Comparison of ENCODE assay signal across 16 cellular contexts in the genomic region with DNA sequence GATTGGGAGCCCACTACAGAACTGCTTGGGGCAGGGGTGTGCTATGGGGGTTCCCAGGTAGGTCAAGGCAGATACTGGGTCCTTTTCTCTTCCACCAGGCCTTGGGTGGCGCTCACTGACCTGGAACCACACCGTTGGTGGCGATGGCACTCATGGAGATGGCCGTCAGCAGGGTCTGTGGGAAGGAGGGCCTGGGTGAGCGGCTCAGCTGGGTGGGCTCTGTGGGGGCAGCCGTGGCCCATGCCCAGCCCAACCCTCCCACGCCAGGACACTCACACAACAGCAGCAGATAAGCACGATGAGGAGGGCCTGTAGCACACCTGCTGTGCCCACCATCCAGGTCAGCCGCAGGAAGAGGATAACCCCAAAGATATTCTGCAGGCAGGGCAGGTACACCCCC. TPM values are rescaled to one million over a fixed set of nuclear protein-coding genes. Genes with fewer than 3 reads are reported as not detected.
DNase-seq lines count a peak whose midpoint lies in the region; ATAC-seq and TF ChIP-seq lines count a peak whose summit lies in the region.
"Had no signal": no experiment of that assay in that cellular context is flagged by ENCODE, and none has a peak within 500 bp of the region (broad histone marks: within the 10 kb centered on the region; RNA-seq: fewer than 3 reads in every experiment).

No MANE protein-coding gene starts in this region.

- H3K36me3 ChIP-seq in HEK293 (ENCODE audit: control insufficient read depth in 2 of 2, insufficient read depth in 1 of 2, low read length in 2 of 2) (peaks cover 9 to 78% of the 10 kb centered on the region in 2 experiments; a peak in 2 of 3 replicates), esophagus muscularis mucosa (peaks cover 52 to 100% (median 92%) of the 10 kb centered on the region in 4 donors), subcutaneous abdominal adipose tissue (ENCODE audit: control insufficient read depth in 5 of 5, insufficient read depth in 5 of 5, low read length in 5 of 5) (peaks cover 0 to 87% (median 78%) of the 10 kb centered on the region in 5 donors)

- TF ChIP-seq CTCF in AG04450 (IDR thresholded peaks at IDR 0.05; ENCODE audit: low read depth, low read length) (no peak), HEK293 (tag by site-specific recombination; IDR thresholded peaks at IDR 0.05) (no peak), esophagus muscularis mucosa (IDR thresholded peaks at IDR 0.05) (no peak)

- H3K4me1 ChIP-seq in HEK293 (ENCODE audit: control insufficient read depth, insufficient read depth, low read length) (no peaks in the 10 kb centered on the region), esophagus muscularis mucosa (peaks cover 44 to 56% (median 55%) of the 10 kb centered on the region in 4 donors), subcutaneous abdominal adipose tissue (ENCODE audit: control insufficient read depth in 5 of 5, insufficient read depth in 5 of 5, low read length in 5 of 5) (peaks cover 9 to 43% (median 33%) of the 10 kb centered on the region in 5 donors)
- H3K4me1 ChIP-seq: A549 had no signal

- POLR2A ChIA-PET in AG04450 (lab: Yijun Ruan, JAX) (no interaction called here), HEK293 (lab: Yijun Ruan, JAX) (no interaction called here)

- DNase-seq in AG04450 (ENCODE audit: low read depth, low spot score) = no peak
- DNase-seq in esophagus muscularis mucosa (ENCODE audit: extremely low spot score) = no peak
- DNase-seq in AG08396 (ENCODE audit: low spot score) = no peak
- DNase-seq: AML-193; CD4-positive, CD25-positive, alpha-beta regulatory T cell; DMS53; GM23248 had no signal

- H3K27ac ChIP-seq in AG04450 (ENCODE audit: low read depth, low read length) = peak overlapping the region; percentile 11
- no peak overlapping the region for H3K27ac ChIP-seq in HEK293 (ENCODE audit: extremely low read depth, low read depth, low read length)
- H3K27ac ChIP-seq in esophagus muscularis mucosa (replicated peaks in 1 of 4) = peak overlapping the region; percentile 28 to 100 (median 75)
- H3K27ac ChIP-seq in subcutaneous abdominal adipose tissue (ENCODE audit: low read depth, low read length) = peak overlapping the region; percentile 84
- H3K27ac ChIP-seq: A549, BLaER1 had no signal

- CTCF ChIA-PET in AG04450 (lab: Charles Lee) (no interaction called here), HEK293 (lab: Yijun Ruan, JAX) (no interaction called here)

- no peak overlapping the region for H3K4me3 ChIP-seq in AG04450 (ENCODE audit: low read depth, low read length)
- H3K4me3 ChIP-seq in HEK293 (ENCODE audit: low read depth, low read length) = no peak overlapping the region
- H3K4me3 ChIP-seq in esophagus muscularis mucosa = no peak overlapping the region
- no peak overlapping the region for H3K4me3 ChIP-seq in subcutaneous abdominal adipose tissue (ENCODE audit: low read depth in 1 of 5, low read length in 5 of 5)
- H3K4me3 ChIP-seq: A549, BLaER1, GM23248 had no signal

- no peaks in the 10 kb centered on the region for H3K27me3 ChIP-seq in AG04450 (ENCODE audit: control insufficient read depth, insufficient read depth, low read length)
- H3K27me3 ChIP-seq in esophagus muscularis mucosa = no peaks in the 10 kb centered on the region
- peaks cover 0 to 3% (median 0%) of the 10 kb centered on the region in 5 donors for H3K27me3 ChIP-seq in subcutaneous abdominal adipose tissue (ENCODE audit: control insufficient read depth in 5 of 5, insufficient read depth in 4 of 5, low read length in 5 of 5)
- H3K27me3 ChIP-seq: BLaER1 had no signal

- no peak for TF ChIP-seq POLR2A in esophagus muscularis mucosa (IDR thresholded peaks at IDR 0.05; ENCODE audit: low read depth)

- 80% methylated on average over 2 of the region's 9 CpGs for WGBS in esophagus muscularis mucosa

- intact Hi-C loops in esophagus muscularis mucosa (cut with DNase I) = no loop called here

- H3K9me3 ChIP-seq in AG04450 (ENCODE audit: control insufficient read depth, insufficient read depth, low read length) (no peaks in the 10 kb centered on the region; the same call in 1 of the 2 replicates), HEK293 (ENCODE audit: control insufficient read depth, insufficient read depth, low read depth, low read length) (no peaks in the 10 kb centered on the region), esophagus muscularis mucosa (no peaks in the 10 kb centered on the region), subcutaneous abdominal adipose tissue (ENCODE audit: control insufficient read depth in 5 of 5, low read length in 5 of 5) (no peaks in the 10 kb centered on the region)
- H3K9me3 ChIP-seq: A549, BLaER1 had no signal

- no peak overlapping the region for H3K9ac ChIP-seq in subcutaneous abdominal adipose tissue (ENCODE audit: low read length in 5 of 5)
- H3K9ac ChIP-seq: BLaER1, GM23248 had no signal

- TF ChIP-seq EP300 in esophagus muscularis mucosa (IDR thresholded peaks at IDR 0.05) = no peak

- ATAC-seq in GM19324 (IDR thresholded peaks at IDR 0.05; ENCODE audit: low FRiP score, unreplicated experiment) = no peak
- ATAC-seq: A549, HCT116 had no signal

TF ChIP-seq in HEK293, 187 proteins besides CTCF, POLR2A, EP300 and RAD21:
- TF ChIP-seq EGR2 (tag by site-specific recombination; IDR thresholded peaks at IDR 0.05; ENCODE audit: low read depth) (0 out of 2 replicates have a peak, but pooled peaks have one; percentile 7), WT1 (tag by site-specific recombination; IDR thresholded peaks at IDR 0.05) (no peak)

RNA-seq across cellular contexts. Expression of a gene that starts 10.8 kb away (rescaled TPM):
- 48.1 and 63.0 TPM in 2 replicates for polyA plus RNA-seq in AG04450 (2011; rRNA removed)
- 114 and 139 TPM in 2 replicates for polyA minus RNA-seq in AG04450 (2011; rRNA and poly(A)+ RNA removed)
- 100 to 1,000 TPM in 1 of 4 donors, 10 to 100 TPM in 3; 65.8 to 142 (median 81.3) TPM for total RNA-seq in esophagus muscularis mucosa

RNA-seq across cellular contexts. Expression of a gene that starts 13.7 kb away (rescaled TPM):
- polyA plus RNA-seq in AG04450 (2011; rRNA removed) = 5.2 and 7.9 TPM in 2 replicates
- polyA minus RNA-seq in AG04450 (2011; rRNA and poly(A)+ RNA removed) = 4.0 and 6.1 TPM in 2 replicates
- total RNA-seq in esophagus muscularis mucosa = 10 to 100 TPM; 13.9 to 43.1 (median 22.0) TPM

RNA-seq across cellular contexts. Expression of a gene that starts 21.0 kb away (rescaled TPM):
- 18.1 and 29.1 TPM in 2 replicates for polyA plus RNA-seq in AG04450 (2011; rRNA removed)
- 7.3 and 7.7 TPM in 2 replicates for polyA minus RNA-seq in AG04450 (2011; rRNA and poly(A)+ RNA removed)
- 10 to 100 TPM; 17.2 to 51.6 (median 36.1) TPM for total RNA-seq in esophagus muscularis mucosa

RNA-seq across cellular contexts. Expression of a gene that starts 22.7 kb away (rescaled TPM):
- not detected in 2 replicates for polyA plus RNA-seq in AG04450 (2011; rRNA removed)
- not detected in 2 replicates for polyA minus RNA-seq in AG04450 (2011; rRNA and poly(A)+ RNA removed)
- under 1 TPM in 1 of 4 donors, not detected in 3; 0.17 TPM for total RNA-seq in esophagus muscularis mucosa
- total RNA-seq: Daoy, GM23248, HT-29 had no signal
- polyA plus RNA-seq: A549, GM23248, IgD-negative memory B cell had no signal

RNA-seq across cellular contexts. Expression of a gene that starts 26.0 kb away (rescaled TPM):
- polyA plus RNA-seq in AG04450 (2011; rRNA removed) = 0.14 and 0.29 TPM in 2 replicates
- 0.70 TPM in 1 of 2 replicates, not detected in the other for polyA minus RNA-seq in AG04450 (2011; rRNA and poly(A)+ RNA removed)
- 1 to 10 TPM in 1 of 4 donors, under 1 TPM in 2, not detected in 1; 0.80 to 1.1 (median 0.99) TPM for total RNA-seq in esophagus muscularis mucosa
- total RNA-seq: GM23248 had no signal
